In the genomic region with DNA sequence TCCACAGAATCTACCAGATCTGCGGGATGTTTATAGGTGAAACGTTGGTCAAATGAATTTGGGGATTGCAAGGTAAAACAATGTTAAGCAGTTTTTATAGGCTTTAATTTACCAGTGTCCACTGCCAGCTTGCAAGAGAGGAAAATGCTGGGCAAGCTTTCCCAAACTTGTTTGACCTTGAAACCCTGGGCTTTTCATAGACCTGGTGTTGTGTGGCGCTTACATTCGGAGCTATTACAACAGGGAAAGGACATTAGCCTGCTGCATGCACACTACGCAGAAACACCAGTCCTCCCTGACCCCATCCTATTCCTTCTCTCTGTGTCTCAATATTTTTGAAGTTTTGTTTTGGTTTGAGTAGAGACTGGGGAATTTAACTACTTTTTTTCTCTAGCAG, we compare ENCODE assay signal across 10 cellular contexts. TPM values are rescaled to one million over a fixed set of nuclear protein-coding genes. Genes with fewer than 3 reads are reported as not detected.
DNase-seq lines count a peak whose midpoint lies in the region; ATAC-seq, FAIRE-seq and TF ChIP-seq lines count a peak whose summit lies in the region.
"Had no signal": no experiment of that assay in that cellular context is flagged by ENCODE, and none has a peak within 500 bp of the region (broad histone marks: within the 10 kb centered on the region; RNA-seq: fewer than 3 reads in every experiment).

No MANE protein-coding gene starts in this region.

- POLR2A ChIA-PET in GM12878 (lab: Charles Lee), result interaction anchor here (1.3 to 2.0 kb wide), 3 partner anchors 60 to 169 kb away, joined by 3 to 10 read pairs (median 9); partner anchors contain the start of gene NFE2L2

- peak overlapping the region; percentile 81 for H2AFZ ChIP-seq in GM12878 (ENCODE audit: control insufficient read depth, low read depth, low read length)

- DNase-seq in activated naive CD4-positive, alpha-beta T cell treated with anti-CD3 and anti-CD28 coated beads, Interleukin-2, amount 50 U/mL, for 72 hours (ENCODE audit: low spot score in 2 of 2), result no peak
- DNase-seq in activated naive CD4-positive, alpha-beta T cell treated with anti-CD3 and anti-CD28 coated beads, Interleukin-2, amount 50 U/mL, for 16 hours, result no peak
- no peak for DNase-seq in GM12878 (ENCODE audit: low read depth, low spot score)
- peak in 1 of 3 donors; percentile 56 for DNase-seq in right lobe of liver
- DNase-seq in tibial artery, result no peak
- DNase-seq in activated CD4-positive, alpha-beta T cell treated with anti-CD3 and anti-CD28 coated beads, Interleukin-2, amount 50 U/mL, for 1 hour, result no peak
- DNase-seq in NCI-H2196 treated with DMSO at 0.1 percent for 48 hours (lab: John Stamatoyannopoulos, UW; ENCODE audit: unreplicated experiment), result no peak
- DNase-seq: 8988T had no signal

- SMC1A ChIA-PET in GM12878 (lab: Charles Lee; ENCODE audit: uncharacterized antibody, unreplicated experiment), result interaction anchor here (0.7 to 7.8 kb wide), 18 partner anchors 16 to 391 kb away, joined by 3 to 208 read pairs (median 4); partner anchors contain the start of genes AGPS and NFE2L2

- no peaks in the 10 kb centered on the region for H3K36me3 ChIP-seq in GM12878 (ENCODE audit: control insufficient read depth in 2 of 2, insufficient read depth in 2 of 2, low read length in 1 of 2)
- no peaks in the 10 kb centered on the region for H3K36me3 ChIP-seq in right lobe of liver
- no peaks in the 10 kb centered on the region for H3K36me3 ChIP-seq in tibial artery

- intact Hi-C loops in GM12878 (cut with micrococcal nuclease; ENCODE audit: unreplicated experiment), result loop anchor here (1.0 to 5.0 kb wide), 3 partner anchors 70 to 169 kb away; no protein-coding TSS in a partner anchor
- intact Hi-C loops in right lobe of liver (cut with DNase I), result loop anchor here (5.0 to 10.0 kb wide), 4 partner anchors 71 to 272 kb away; partner anchors contain the start of gene NFE2L2 (in 1 of the 2)
- intact Hi-C loops in tibial artery (cut with DNase I; ENCODE audit: low total_unique reads), result loop anchor here (2.0 to 10.0 kb wide), 3 partner anchors 71 to 168 kb away; partner anchors contain the start of gene NFE2L2

- no peak overlapping the region for H3K27ac ChIP-seq in GM12878 (ENCODE audit: control insufficient read depth, insufficient read depth)
- peak overlapping the region in 2 of 3 donors; percentile 22 to 41 for H3K27ac ChIP-seq in right lobe of liver
- peak overlapping the region; percentile 62 to 68 for H3K27ac ChIP-seq in tibial artery

- WGBS in GM12878 (ENCODE audit: insufficient coverage, insufficient replicate concordance, low lambda C conversion rate, missing lambda C conversion rate), result 70% methylated on average over 5 of the region's 5 CpGs
- whole genome bisulfite sequencing in right lobe of liver (ENCODE audit: insufficient coverage, low coverage, low lambda C conversion rate, missing lambda C conversion rate), result 54% methylated on average over 5 of the region's 5 CpGs

- TF ChIP-seq CTCF in GM12878 (IDR thresholded peaks at IDR 0.05 in 2 of 3, conservative IDR thresholded peaks at IDR 0.05 in 1 of 3; ENCODE audit: control insufficient read depth in 2 of 3, extremely low read depth in 1 of 3, insufficient read depth in 1 of 3, low read depth in 3 of 3, low read length in 3 of 3) (no peak), right lobe of liver (IDR thresholded peaks at IDR 0.05) (no peak), tibial artery (IDR thresholded peaks at IDR 0.05) (no peak)

- H3K36me3 Mint-ChIP-seq in activated naive CD4-positive, alpha-beta T cell treated with anti-CD3 and anti-CD28 coated beads, Interleukin-2, amount 50 U/mL, for 72 hours, result peaks cover 0 to 6% of the 10 kb centered on the region in 2 donors

- no peaks in the 10 kb centered on the region for H3K9me3 Mint-ChIP-seq in activated naive CD4-positive, alpha-beta T cell treated with anti-CD3 and anti-CD28 coated beads, Interleukin-2, amount 50 U/mL, for 72 hours
- H3K9me3 Mint-ChIP-seq: activated CD4-positive, alpha-beta memory T cell treated with anti-CD3 and anti-CD28 coated beads, Interleukin-2, amount 10 ng/mL, durations not matched to agents 7 days and 5 days had no signal

- H3K27me3 ChIP-seq in GM12878 (replicated peaks in 1 of 2; ENCODE audit: control insufficient read depth in 2 of 2, insufficient read depth in 2 of 2, low read length in 1 of 2), result no peaks in the 10 kb centered on the region
- H3K27me3 ChIP-seq in right lobe of liver, result no peaks in the 10 kb centered on the region
- no peaks in the 10 kb centered on the region for H3K27me3 ChIP-seq in tibial artery

- H3K4me3 ChIP-seq in GM12878, result no peak overlapping the region
- H3K4me3 ChIP-seq in right lobe of liver, result no peak overlapping the region
- H3K4me3 ChIP-seq in tibial artery, result no peak overlapping the region

- FAIRE-seq in GM12878 (lab: Jason Lieb, UNC), result no peak

- no TSS peak for BruUV-seq in GM12878 (replicated peaks; lab: Mats Ljungman, UMichigan)

- TF ChIP-seq RAD21 in GM12878 (IDR thresholded peaks at IDR 0.05; ENCODE audit: insufficient read depth, low read depth, low read length), result no peak

- TF ChIP-seq POLR2A in GM12878 (IDR thresholded peaks at IDR 0.05; ENCODE audit: low read depth, low read length) (no peak), right lobe of liver (IDR thresholded peaks at IDR 0.05) (no peak)

- H3K4me2 ChIP-seq in GM12878 (ENCODE audit: control insufficient read depth, insufficient read depth), result no peak overlapping the region

- CTCF ChIA-PET in GM12878 (lab: Yijun Ruan, JAX), result interaction anchor here (0.6 to 7.8 kb wide), 23 partner anchors 12 to 716 kb away, joined by 3 to 273 read pairs (median 5); partner anchors contain the start of gene NFE2L2

- H3K27ac Mint-ChIP-seq in activated naive CD4-positive, alpha-beta T cell treated with anti-CD3 and anti-CD28 coated beads, Interleukin-2, amount 50 U/mL, for 72 hours, result peak overlapping the region; percentile 47 to 59
- H3K27ac Mint-ChIP-seq: activated CD4-positive, alpha-beta memory T cell treated with anti-CD3 and anti-CD28 coated beads, Interleukin-2, amount 10 ng/mL, durations not matched to agents 7 days and 5 days had no signal

- H3K9me3 ChIP-seq in GM12878 (replicated peaks; ENCODE audit: control insufficient read depth, insufficient read depth, low read length), result no peaks in the 10 kb centered on the region
- no peaks in the 10 kb centered on the region for H3K9me3 ChIP-seq in right lobe of liver
- H3K9me3 ChIP-seq in tibial artery, result no peaks in the 10 kb centered on the region

- in situ Hi-C loops in GM12878 (cut with MboI), result loop anchor here (5.0 to 25.0 kb wide), 3 partner anchors 79 to 1196 kb away; partner anchors contain the start of gene HOXD8

- H3K9ac ChIP-seq in GM12878 (ENCODE audit: control insufficient read depth, insufficient read depth, low read length), result no peak overlapping the region

- RAD21 ChIA-PET in GM12878 (lab: Charles Lee; ENCODE audit: unreplicated experiment), result interaction anchor here (1.0 to 7.6 kb wide), 12 partner anchors 17 to 392 kb away, joined by 3 to 102 read pairs (median 4); no protein-coding TSS in a partner anchor

- H4K20me1 ChIP-seq in GM12878 (ENCODE audit: control insufficient read depth, insufficient read depth), result no peaks in the 10 kb centered on the region

- no peak for TF ChIP-seq EP300 in GM12878 (IDR thresholded peaks at IDR 0.05; ENCODE audit: borderline replicate concordance in 1 of 2, control insufficient read depth in 1 of 2, low read depth in 2 of 2, low read length in 2 of 2)

- H3K4me1 ChIP-seq in GM12878 (ENCODE audit: control insufficient read depth, insufficient read depth, low read length) (no peaks in the 10 kb centered on the region), right lobe of liver (peaks cover 0 to 9% (median 0%) of the 10 kb centered on the region in 4 donors), tibial artery (peaks cover 0 to 11% (median 2%) of the 10 kb centered on the region in 4 donors)

- ATAC-seq in activated naive CD4-positive, alpha-beta T cell treated with anti-CD3 and anti-CD28 coated beads, Interleukin-2, amount 50 U/mL, for 72 hours, result no peak
- ATAC-seq in GM12878 (no peak), right lobe of liver (peak in 1 of 4 donors; percentile 82), GM21619 (IDR thresholded peaks at IDR 0.05; ENCODE audit: unreplicated experiment) (no peak)

- H3K79me2 ChIP-seq in GM12878 (ENCODE audit: control insufficient read depth, insufficient read depth, low read length), result no peaks in the 10 kb centered on the region

TF ChIP-seq in GM12878, 131 proteins besides CTCF, POLR2A, EP300 and RAD21 (continues in another document):
- TF ChIP-seq RCOR1 (conservative IDR thresholded peaks at IDR 0.05; ENCODE audit: low read depth, low read length), result no peak
- TF ChIP-seq RB1 (IDR thresholded peaks at IDR 0.05; ENCODE audit: borderline replicate concordance), result no peak

RNA-seq across cellular contexts. Expression of gene AGPS, which starts 59.6 kb away (rescaled TPM):
- total RNA-seq in activated naive CD4-positive, alpha-beta T cell treated with anti-CD3 and anti-CD28 coated beads, Interleukin-2, amount 50 U/mL, for 72 hours, result 10 to 100 TPM; 46.5 to 53.2 TPM
- total RNA-seq in GM12878 (2013; cell fraction: nucleolus; rRNA removed), result 61.8 and 83.2 TPM in 2 replicates
- total RNA-seq in GM12878 (2014; rRNA removed) (37.7 and 45.5 TPM in 2 replicates), GM12878 (2014; rRNA removed; fragmentation: Illumina TruSeq; extraction: Trizol) (39.7 and 39.8 TPM in 2 replicates), GM12878 (2021) (54.1 and 54.2 TPM in 2 replicates), right lobe of liver (10 to 100 TPM; 21.7 to 31.8 (median 26.8) TPM)
- 6.5 TPM for polyA plus RNA-seq in GM12878 (2011; ENCODE audit: low read depth)
- polyA plus RNA-seq in GM12878 (2011; rRNA removed) (28.1 and 49.6 TPM in 2 replicates), GM12878 (2014; fragmentation: Illumina TruSeq; extraction: Trizol) (32.6 and 38.0 TPM in 2 replicates), GM12878 (2014; fragmentation: Nextera tagmentation; extraction: Ambion mirVana) (10 to 100 TPM in 1 of 2 experiments, 1 to 10 TPM in 1; 7.9 to 11.1 TPM), GM12878 (2014; rRNA removed) (43.2 and 43.8 TPM in 2 replicates), GM12878 (2016; fragmentation: Nextera tagmentation; extraction: Ambion mirVana) (10 to 100 TPM; 42.3 to 46.0 TPM)
- 7.5 and 9.2 TPM in 2 replicates for polyA plus RNA-seq in GM12878 (2011; cell fraction: cytosol; rRNA removed)
- polyA plus RNA-seq in GM12878 (2011; cell fraction: nucleus; rRNA removed), result 10.8 and 15.0 TPM in 2 replicates
- 10.6 and 13.5 TPM in 2 replicates for polyA plus RNA-seq in GM12878 (2012)
- polyA minus RNA-seq in GM12878 (2011; rRNA and poly(A)+ RNA removed), result 17.5 and 31.1 TPM in 2 replicates
- polyA minus RNA-seq in GM12878 (2011; cell fraction: cytosol; rRNA and poly(A)+ RNA removed), result 11.4 and 16.7 TPM in 2 replicates
- polyA minus RNA-seq in GM12878 (2011; cell fraction: nucleus; rRNA and poly(A)+ RNA removed), result 15.0 and 28.9 TPM in 2 replicates
